Comparison of ENCODE assay signal across 29 cellular contexts in the genomic region with DNA sequence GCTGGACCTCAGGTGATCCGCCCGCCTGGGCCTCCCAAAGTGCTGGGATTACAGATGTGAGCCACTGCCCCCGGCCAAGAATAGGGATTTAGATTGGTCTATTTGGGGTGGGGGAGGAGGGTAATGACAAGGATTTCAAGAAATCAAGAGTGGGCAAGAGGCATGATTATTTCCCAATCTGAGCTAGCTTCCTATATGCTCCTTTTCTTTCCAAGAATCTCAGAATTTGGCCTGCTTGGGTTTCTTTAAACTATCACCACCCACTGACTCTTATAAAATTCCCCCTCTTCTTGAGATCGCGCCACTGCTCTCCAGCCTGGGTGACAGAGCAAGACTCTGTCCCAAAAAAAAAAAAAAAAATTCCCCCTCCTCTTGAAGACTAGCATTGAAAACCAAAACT.
"Had no signal": no experiment of that assay in that cellular context is flagged by ENCODE, and none has a peak within 500 bp of the region (broad histone marks: within the 10 kb centered on the region; RNA-seq: fewer than 3 reads in every experiment).

No MANE protein-coding gene starts in this region.

- H3K27ac Mint-ChIP-seq: stimulated activated effector memory CD8-positive, alpha-beta T cell treated with anti-CD3 and anti-CD28 coated beads, Interleukin-12 subunit alpha, Interleukin-12 subunit beta, amount 100 ng/mL, for 72 hours; stimulated activated memory B cell treated with anti-CD40 and anti-IgM and Interleukin-4, amounts not matched to agents 10 μg/mL and 1 μg/mL and 100 μg/mL, for 72 hours; stimulated activated naive B cell treated with anti-CD40 and anti-IgM and Interleukin-4, amounts not matched to agents 10 μg/mL and 1 μg/mL and 100 μg/mL, for 72 hours; stimulated activated naive CD8-positive, alpha-beta T cell treated with anti-CD3 and anti-CD28 coated beads, Interleukin-15, amount 100 ng/mL, for 72 hours; stimulated activated naive CD8-positive, alpha-beta T cell treated with anti-CD3 and anti-CD28 coated beads, Interleukin-15, Interleukin-2, amounts not matched to agents 100 ng/mL and 50 ng/mL, for 24 hours; type B pancreatic cell had no signal

- H3K27ac ChIP-seq: stomach, suprapubic skin, testis, thoracic aorta, thyroid gland, tibial artery, tibial nerve, transverse colon, upper lobe of left lung, upper lobe of right lung, uterus, vagina had no signal

- H3K9me3 ChIP-seq: stomach, suprapubic skin, testis, thoracic aorta, thyroid gland, tibial artery, tibial nerve, transverse colon, upper lobe of left lung, upper lobe of right lung, uterus, vagina had no signal

- H3K27me3 Mint-ChIP-seq: stimulated activated memory B cell treated with anti-CD40 and anti-IgM and Interleukin-4, amounts not matched to agents 10 μg/mL and 1 μg/mL and 100 μg/mL, for 72 hours; stimulated activated naive B cell treated with anti-CD40 and anti-IgM and Interleukin-4, amounts not matched to agents 10 μg/mL and 1 μg/mL and 100 μg/mL, for 72 hours; stimulated activated naive CD8-positive, alpha-beta T cell treated with anti-CD3 and anti-CD28 coated beads, Interleukin-15, amount 100 ng/mL, for 72 hours; stimulated activated naive CD8-positive, alpha-beta T cell treated with anti-CD3 and anti-CD28 coated beads, Interleukin-15, Interleukin-2, amounts not matched to agents 100 ng/mL and 50 ng/mL, for 24 hours; type B pancreatic cell had no signal

- H3K4me3 Mint-ChIP-seq: stimulated activated effector memory CD8-positive, alpha-beta T cell treated with anti-CD3 and anti-CD28 coated beads, Interleukin-12 subunit alpha, Interleukin-12 subunit beta, amount 100 ng/mL, for 72 hours; stimulated activated memory B cell treated with anti-CD40 and anti-IgM and Interleukin-4, amounts not matched to agents 10 μg/mL and 1 μg/mL and 100 μg/mL, for 72 hours; stimulated activated naive B cell treated with anti-CD40 and anti-IgM and Interleukin-4, amounts not matched to agents 10 μg/mL and 1 μg/mL and 100 μg/mL, for 72 hours; stimulated activated naive CD8-positive, alpha-beta T cell treated with anti-CD3 and anti-CD28 coated beads, Interleukin-15, amount 100 ng/mL, for 72 hours; stimulated activated naive CD8-positive, alpha-beta T cell treated with anti-CD3 and anti-CD28 coated beads, Interleukin-15, Interleukin-2, amounts not matched to agents 100 ng/mL and 50 ng/mL, for 24 hours; type B pancreatic cell had no signal

- H3K27me3 ChIP-seq: stomach, suprapubic skin, testis, thyroid gland, tibial artery, tibial nerve, transverse colon, upper lobe of left lung, upper lobe of right lung, uterus, vagina had no signal

- DNase-seq: stimulated activated CD4-positive, alpha-beta T cell treated with anti-CD3 and anti-CD28 coated beads, Interleukin-2, amount 100 ng/mL, for 48 hours; stimulated activated CD4-positive, alpha-beta T cell treated with anti-CD3 and anti-CD28 coated beads, Interleukin-4, amount 100 ng/mL, for 1 hour; stimulated activated CD4-positive, alpha-beta T cell treated with anti-CD3 and anti-CD28 coated beads, Interleukin-4, amount 100 ng/mL, for 24 hours; stimulated activated CD4-positive, alpha-beta T cell treated with anti-CD3 and anti-CD28 coated beads, Interleukin-4, amount 100 ng/mL, for 4 hours; stimulated activated CD8-positive, alpha-beta memory T cell treated with anti-CD3 and anti-CD28 coated beads, Interleukin-4, amount 100 ng/mL, for 48 hours; stimulated activated naive B cell treated with anti-CD40 and anti-IgM and Interleukin-4, amounts not matched to agents 10 μg/mL and 1 μg/mL and 100 μg/mL, for 72 hours; stimulated activated naive CD4-positive, alpha-beta T cell; stimulated activated naive CD4-positive, alpha-beta T cell treated with Interleukin-2 at 50 U/mL for 16 hours; stimulated activated naive CD8-positive, alpha-beta T cell treated with anti-CD3 and anti-CD28 coated beads, Interleukin-15, amount 100 ng/mL, for 72 hours; stimulated activated naive CD8-positive, alpha-beta T cell treated with anti-CD3 and anti-CD28 coated beads, Interleukin-15, Interleukin-2, amounts not matched to agents 100 U/mL and 50 U/mL, for 24 hours; stomach; substantia nigra; testis; thyroid gland; tibial artery; transverse colon; trophoblast cell; upper lobe of left lung; upper lobe of right lung; uterus had no signal

- H3K36me3 Mint-ChIP-seq: stimulated activated memory B cell treated with anti-CD40 and anti-IgM and Interleukin-4, amounts not matched to agents 10 μg/mL and 1 μg/mL and 100 μg/mL, for 72 hours; type B pancreatic cell had no signal

- H3K9me3 Mint-ChIP-seq: stimulated activated effector memory CD8-positive, alpha-beta T cell treated with anti-CD3 and anti-CD28 coated beads, Interleukin-12 subunit alpha, Interleukin-12 subunit beta, amount 100 ng/mL, for 72 hours; stimulated activated memory B cell treated with anti-CD40 and anti-IgM and Interleukin-4, amounts not matched to agents 10 μg/mL and 1 μg/mL and 100 μg/mL, for 72 hours; stimulated activated naive B cell treated with anti-CD40 and anti-IgM and Interleukin-4, amounts not matched to agents 10 μg/mL and 1 μg/mL and 100 μg/mL, for 72 hours; stimulated activated naive CD8-positive, alpha-beta T cell treated with anti-CD3 and anti-CD28 coated beads, Interleukin-15, amount 100 ng/mL, for 72 hours; stimulated activated naive CD8-positive, alpha-beta T cell treated with anti-CD3 and anti-CD28 coated beads, Interleukin-15, Interleukin-2, amounts not matched to agents 100 ng/mL and 50 ng/mL, for 24 hours; type B pancreatic cell had no signal

- FAIRE-seq: urothelium cell line had no signal

- ATAC-seq: stimulated activated effector memory CD8-positive, alpha-beta T cell treated with anti-CD3 and anti-CD28 coated beads, Interleukin-12 subunit alpha, Interleukin-12 subunit beta, amount 100 ng/mL, for 72 hours; stimulated activated memory B cell treated with anti-CD40 and anti-IgM and Interleukin-4, amounts not matched to agents 10 μg/mL and 1 μg/mL and 100 μg/mL, for 72 hours; stimulated activated naive B cell treated with anti-CD40 and anti-IgM and Interleukin-4, amounts not matched to agents 10 μg/mL and 1 μg/mL and 100 μg/mL, for 72 hours; stimulated activated naive CD8-positive, alpha-beta T cell treated with anti-CD3 and anti-CD28 coated beads, Interleukin-15, amount 100 ng/mL, for 72 hours; stimulated activated naive CD8-positive, alpha-beta T cell treated with anti-CD3 and anti-CD28 coated beads, Interleukin-15, Interleukin-2, amounts not matched to agents 100 U/mL and 50 U/mL, for 24 hours; upper lobe of right lung had no signal

- H3K36me3 ChIP-seq: stomach, suprapubic skin, thoracic aorta, thyroid gland, tibial artery, tibial nerve, transverse colon, upper lobe of left lung, upper lobe of right lung, uterus, vagina had no signal

- H3K4me3 ChIP-seq: stomach, suprapubic skin, testis, thoracic aorta, thyroid gland, tibial artery, tibial nerve, transverse colon, upper lobe of left lung, upper lobe of right lung, uterus, vagina had no signal
